ENCODE assay signal across 29 cellular contexts in genomic region chr10:61627266-61627665, GRCh38. TPM values are rescaled to one million over a fixed set of nuclear protein-coding genes. Genes with fewer than 3 reads are reported as not detected.
A peak's percentile ranks its signal among the peaks of the same experiment; 100 is the strongest.
DNase-seq lines count a peak whose midpoint lies in the region; ATAC-seq and TF ChIP-seq lines count a peak whose summit lies in the region.
"Had no signal": no experiment of that assay in that cellular context is flagged by ENCODE, and none has a peak within 500 bp of the region (broad histone marks: within the 10 kb centered on the region; RNA-seq: fewer than 3 reads in every experiment).

No MANE protein-coding gene starts in this region.

- no peak for TF ChIP-seq CTCF in SK-N-SH (IDR thresholded peaks at IDR 0.05)
- no peak for TF ChIP-seq CTCF in astrocyte of the cerebellum (IDR thresholded peaks at IDR 0.05; ENCODE audit: low read depth, low read length, missing control alignments)

- in situ Hi-C loops in astrocyte of the cerebellum (cut with HindIII; ENCODE audit: low sequenced_read_pairs): no loop called here

- peak overlapping the region; percentile 29; the same call in 1 of the 2 replicates for H2AFZ ChIP-seq in SK-N-SH (ENCODE audit: low read depth)

- H3F3A ChIP-seq in SK-N-SH (replicated peaks; ENCODE audit: insufficient read depth): peaks cover 26% of the 10 kb centered on the region

- CTCF ChIA-PET in SK-N-SH (lab: Yijun Ruan, JAX): no interaction called here

- peaks cover 0 to 17% of the 10 kb centered on the region in 2 experiments; a peak in 1 of 4 replicates for H3K4me1 ChIP-seq in SK-N-SH (ENCODE audit: control insufficient read depth in 1 of 2, insufficient read depth in 2 of 2, low read depth in 1 of 2, low read length in 1 of 2)
- H3K4me1 ChIP-seq: body of pancreas, left ventricle myocardium inferior, psoas muscle had no signal

- 0 out of 2 replicates have a peak overlapping the region, but pooled peaks have one; percentile 58 for H3K4me2 ChIP-seq in SK-N-SH

- no peaks in the 10 kb centered on the region for H3K36me3 ChIP-seq in SK-N-SH (replicated peaks in 1 of 2; ENCODE audit: control insufficient read depth in 1 of 2, insufficient read depth in 2 of 2, low read length in 1 of 2)
- H3K36me3 ChIP-seq: gastroesophageal sphincter, left ventricle myocardium inferior, neutrophil, sigmoid colon, vagina had no signal

- H4K20me1 ChIP-seq in SK-N-SH (ENCODE audit: insufficient read depth): no peaks in the 10 kb centered on the region

- no peak overlapping the region for H3K4me3 ChIP-seq in SK-N-SH (ENCODE audit: low read depth in 2 of 2, low read length in 1 of 2)
- H3K4me3 ChIP-seq in astrocyte of the cerebellum (ENCODE audit: low read depth, low read length): no peak overlapping the region
- H3K4me3 ChIP-seq: body of pancreas, gastroesophageal sphincter, left ventricle myocardium inferior, psoas muscle, sigmoid colon, vagina had no signal

- ATAC-seq in SK-N-SH treated with all-trans-retinoic acid at 6 μM for 48 hours (no peak), GM21360 (IDR thresholded peaks at IDR 0.05; ENCODE audit: unreplicated experiment) (no peak)
- ATAC-seq: body of pancreas; CD8-positive, alpha-beta T cell; gastroesophageal sphincter; psoas muscle had no signal

- no peak for DNase-seq in SK-N-SH
- peak; percentile 52 for DNase-seq in astrocyte of the cerebellum (ENCODE audit: low read depth)
- peak; percentile 64 for DNase-seq in fibroblast of peridontal ligament (ENCODE audit: extremely low read depth)
- no peak for DNase-seq in SKM-1 (lab: John Stamatoyannopoulos, UW; ENCODE audit: unreplicated experiment)
- DNase-seq in MV-4-11 (lab: John Stamatoyannopoulos, UW): no peak
- DNase-seq: activated T-cell treated with anti-CD3 and anti-CD28 coated beads for 4 hours; AML-193; body of pancreas; CD8-positive, alpha-beta T cell; DMS 273 treated with DMSO at 0.1 percent for 48 hours; effector CD4-positive, alpha-beta T cell; islet precursor cell; left ventricle myocardium inferior; naive B cell; NCI-H1105; NCI-H187 treated with DMSO at 0.1 percent for 48 hours; NCI-H526; psoas muscle; sigmoid colon; stimulated activated naive CD4-positive, alpha-beta T cell treated with Interleukin-2 at 50 U/mL for 16 hours had no signal

- no peaks in the 10 kb centered on the region for H3K79me2 ChIP-seq in SK-N-SH (ENCODE audit: insufficient read depth)

- WGBS in SK-N-SH (ENCODE audit: low lambda C conversion rate): 86% methylated on average over 5 of the region's 5 CpGs

- POLR2A ChIA-PET in SK-N-SH (lab: Yijun Ruan, JAX): no interaction called here

- H3K27ac ChIP-seq in SK-N-SH (ENCODE audit: low read depth in 2 of 2, low read length in 1 of 2) (peak overlapping the region; percentile 58 to 85; a peak in 3 of 4 replicates), temporal lobe (ENCODE audit: low read depth, low read length) (peak overlapping the region; percentile 44)
- H3K27ac ChIP-seq: 22Rv1, body of pancreas, epithelial cell of prostate, gastroesophageal sphincter, left ventricle myocardium inferior, neutrophil, psoas muscle, vagina had no signal

- H3K9me2 ChIP-seq in SK-N-SH: no peaks in the 10 kb centered on the region

- peak overlapping the region; percentile 6; the same call in 1 of the 2 replicates for H3K9ac ChIP-seq in SK-N-SH

- H3K27me3 ChIP-seq in SK-N-SH (ENCODE audit: insufficient read depth): no peaks in the 10 kb centered on the region
- H3K27me3 ChIP-seq: body of pancreas, gastroesophageal sphincter, neutrophil, sigmoid colon, vagina had no signal

- TF ChIP-seq RAD21 in SK-N-SH (IDR thresholded peaks at IDR 0.05; ENCODE audit: low read length): no peak

- H3K9me3 ChIP-seq in SK-N-SH: no peaks in the 10 kb centered on the region
- H3K9me3 ChIP-seq: body of pancreas, gastroesophageal sphincter, left ventricle myocardium inferior, neutrophil, psoas muscle, sigmoid colon, vagina had no signal

- no peak for TF ChIP-seq EP300 in SK-N-SH (IDR thresholded peaks at IDR 0.05; ENCODE audit: borderline replicate concordance in 1 of 2, low read depth in 1 of 2, low read length in 1 of 2)

TF ChIP-seq in SK-N-SH, 30 proteins besides CTCF, POLR2A, EP300 and RAD21:
- no peak for TF ChIP-seq POLR2AphosphoS5 (IDR thresholded peaks at IDR 0.05; ENCODE audit: low read depth, low read length)

TF ChIP-seq in SK-N-SH treated with all-trans-retinoic acid at 6 μM for 48 hours, 23 proteins besides CTCF, POLR2A, EP300 and RAD21 (continues in another document):
- TF ChIP-seq ZC3H10 (CRISPR knock-in tag; IDR thresholded peaks at IDR 0.05) (no peak), CSRNP3 (CRISPR knock-in tag; IDR thresholded peaks at IDR 0.05) (no peak), ZNF8 (CRISPR knock-in tag; IDR thresholded peaks at IDR 0.05) (no peak), TSHZ2 (CRISPR knock-in tag; IDR thresholded peaks at IDR 0.05) (no peak), ZFP3 (CRISPR knock-in tag; IDR thresholded peaks at IDR 0.05) (no peak), RARB (CRISPR knock-in tag; IDR thresholded peaks at IDR 0.05) (no peak), POU6F1 (CRISPR knock-in tag; IDR thresholded peaks at IDR 0.05; ENCODE audit: borderline replicate concordance, low read depth) (no peak), SNAI2 (CRISPR knock-in tag; IDR thresholded peaks at IDR 0.05) (no peak), TCF4 (CRISPR knock-in tag; IDR thresholded peaks at IDR 0.05; ENCODE audit: borderline replicate concordance) (no peak), PPARA (CRISPR knock-in tag; IDR thresholded peaks at IDR 0.05; ENCODE audit: borderline replicate concordance) (no peak), CREB5 (CRISPR knock-in tag; IDR thresholded peaks at IDR 0.05; ENCODE audit: low read depth) (no peak), GLIS3 (CRISPR knock-in tag; IDR thresholded peaks at IDR 0.05) (no peak)

RNA-seq across cellular contexts. Expression of gene CABCOCO1, which starts 35.5 kb away (rescaled TPM):
- 0.71 and 0.94 TPM in 2 replicates for polyA plus RNA-seq in SK-N-SH (2012; rRNA removed)
- 1.6 and 2.2 TPM in 2 replicates for polyA plus RNA-seq in SK-N-SH (2012; cell fraction: cytosol; rRNA removed)
- polyA plus RNA-seq in SK-N-SH (2012; cell fraction: nucleus; rRNA removed): 0.11 and 0.44 TPM in 2 replicates
- 4.2 TPM for total RNA-seq in temporal lobe
- total RNA-seq: body of pancreas; CD8-positive, alpha-beta T cell; H1; left ventricle myocardium inferior; psoas muscle; vagina had no signal
- polyA plus RNA-seq: H1 had no signal

Comparison
In these comparisons a context has a peak if more than half of its experiments do, and no peak if none do; other contexts are left out.
1. DNase-seq: peak in astrocyte of the cerebellum (single experiment) and fibroblast of peridontal ligament (single experiment); none in SK-N-SH (single experiment), SKM-1 (single experiment) and MV-4-11 (single experiment).